ENCODE assay signal across 1 cellular context in the genomic region with DNA sequence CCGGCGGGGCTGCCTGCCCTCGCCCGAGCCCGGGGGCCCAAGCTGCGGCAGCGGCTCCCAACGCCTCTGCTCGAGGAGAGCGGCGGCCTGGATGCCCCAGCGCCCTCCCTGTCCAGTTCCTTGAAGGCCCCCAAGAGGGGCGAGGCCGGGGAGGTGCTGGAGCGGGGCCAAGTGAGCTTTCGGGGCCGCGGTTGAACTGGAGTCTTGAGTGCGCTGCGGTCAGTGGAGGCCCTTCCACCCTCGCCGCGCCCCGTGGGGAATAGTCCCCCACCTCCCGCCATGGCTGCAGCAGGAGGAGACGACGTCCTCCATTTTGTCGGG.
A peak's percentile ranks its signal among the peaks of the same experiment; 100 is the strongest.
TF ChIP-seq lines count a peak whose summit lies in the region.

No MANE protein-coding gene starts in this region.

TF ChIP-seq in H1, 55 proteins besides CTCF, POLR2A, EP300 and RAD21 (continued from another document):
- TF ChIP-seq, protein P1, sequence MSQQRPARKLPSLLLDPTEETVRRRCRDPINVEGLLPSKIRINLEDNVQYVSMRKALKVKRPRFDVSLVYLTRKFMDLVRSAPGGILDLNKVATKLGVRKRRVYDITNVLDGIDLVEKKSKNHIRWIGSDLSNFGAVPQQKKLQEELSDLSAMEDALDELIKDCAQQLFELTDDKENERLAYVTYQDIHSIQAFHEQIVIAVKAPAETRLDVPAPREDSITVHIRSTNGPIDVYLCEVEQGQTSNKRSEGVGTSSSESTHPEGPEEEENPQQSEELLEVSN (IDR thresholded peaks at IDR 0.05): 0 out of 2 replicates have a peak, but pooled peaks have one; percentile 19
- TF ChIP-seq SP2 (IDR thresholded peaks at IDR 0.05; ENCODE audit: low read length): no peak
- TF ChIP-seq, protein P2, sequence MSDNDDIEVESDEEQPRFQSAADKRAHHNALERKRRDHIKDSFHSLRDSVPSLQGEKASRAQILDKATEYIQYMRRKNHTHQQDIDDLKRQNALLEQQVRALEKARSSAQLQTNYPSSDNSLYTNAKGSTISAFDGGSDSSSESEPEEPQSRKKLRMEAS (IDR thresholded peaks at IDR 0.05): 0 out of 2 replicates have a peak, but pooled peaks have one; percentile 6
- TF ChIP-seq RFX5 (IDR thresholded peaks at IDR 0.05; ENCODE audit: borderline replicate concordance, low read depth, low read length): no peak
- TF ChIP-seq KDM5A (IDR thresholded peaks at IDR 0.05; ENCODE audit: low read length): no peak
TF ChIP-seq in H1: peak in this region for 3.
